8 cellular contexts compared by ENCODE assay signal in the genomic region with DNA sequence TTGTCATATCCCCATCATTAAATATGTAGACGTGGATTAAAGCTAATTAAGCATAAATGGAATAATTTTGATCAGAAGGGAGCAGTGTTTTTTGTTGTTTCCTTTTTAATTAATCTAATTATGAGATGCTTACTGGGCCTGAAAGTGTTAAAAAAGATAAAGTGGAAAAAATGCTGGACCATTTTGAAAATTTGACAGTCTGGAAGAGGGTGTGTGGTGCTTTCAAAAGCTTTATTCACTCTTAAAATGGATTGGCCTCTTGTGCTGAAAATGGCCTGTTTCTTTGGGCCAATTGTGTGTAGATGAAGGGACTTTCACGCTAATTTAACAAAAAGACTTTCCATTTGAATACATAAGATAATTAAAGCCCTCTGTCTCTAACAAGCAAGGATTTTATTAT. TPM values are rescaled to one million over a fixed set of nuclear protein-coding genes. Genes with fewer than 3 reads are reported as not detected.
A peak's percentile ranks its signal among the peaks of the same experiment; 100 is the strongest.
DNase-seq lines count a peak whose midpoint lies in the region; TF ChIP-seq lines count a peak whose summit lies in the region.

No MANE protein-coding gene starts in this region.

- POLR2A ChIA-PET in Caco-2 (lab: Charles Lee): no interaction called here

- no peaks in the 10 kb centered on the region for H3K27me3 ChIP-seq in Caco-2 (replicated peaks; ENCODE audit: control insufficient read depth, insufficient read depth, low read length)

- H3K4me3 Mint-ChIP-seq in Caco-2 (ENCODE audit: unreplicated experiment) (peak overlapping the region; percentile 94), osteocyte (ENCODE audit: unreplicated experiment) (peak overlapping the region; percentile 90)

- BruUV-seq in Caco-2 (replicated peaks; lab: Mats Ljungman, UMichigan): no TSS peak

- H3K27ac Mint-ChIP-seq in Caco-2 (ENCODE audit: unreplicated experiment): peak overlapping the region; percentile 94
- H3K27ac Mint-ChIP-seq in osteocyte (ENCODE audit: unreplicated experiment): peak overlapping the region; percentile 93

- no peak overlapping the region for H3K4me3 ChIP-seq in Caco-2 (ENCODE audit: low read depth, low read length)
- peak overlapping the region; percentile 84 for H3K4me3 ChIP-seq in epithelial cell of proximal tubule (ENCODE audit: low read depth, low read length)

- intact Hi-C loops in Caco-2 (cut with micrococcal nuclease; ENCODE audit: unreplicated experiment): no loop called here

- peaks cover 2% of the 10 kb centered on the region for H3K27me3 Mint-ChIP-seq in Caco-2 (ENCODE audit: insufficient read depth, unreplicated experiment)
- no peaks in the 10 kb centered on the region for H3K27me3 Mint-ChIP-seq in osteocyte (ENCODE audit: unreplicated experiment)

- DNase-seq in Caco-2: no peak
- DNase-seq in OCI-M1 (lab: John Stamatoyannopoulos, UW): peak; percentile 27
- no peak for DNase-seq in epithelial cell of proximal tubule (ENCODE audit: low read depth)
- DNase-seq in osteocyte (ENCODE audit: extremely low spot score, unreplicated experiment): no peak
- DNase-seq in NCI-H146 treated with DMSO at 0.1 percent for 48 hours (lab: John Stamatoyannopoulos, UW; ENCODE audit: unreplicated experiment): no peak
- DNase-seq in NCI-H2196 treated with DMSO at 0.1 percent for 48 hours (lab: John Stamatoyannopoulos, UW; ENCODE audit: unreplicated experiment): no peak
- no peak for DNase-seq in dermis blood vessel endothelial cell
- DNase-seq in mucosa of gallbladder (ENCODE audit: low spot score): no peak

- H3K9me3 Mint-ChIP-seq in Caco-2 (ENCODE audit: unreplicated experiment) (peaks cover 5% of the 10 kb centered on the region), osteocyte (ENCODE audit: unreplicated experiment) (no peaks in the 10 kb centered on the region)

- peaks cover 44% of the 10 kb centered on the region for H3K4me1 ChIP-seq in Caco-2

- no peak for TF ChIP-seq CTCF in Caco-2 (IDR thresholded peaks at IDR 0.05; ENCODE audit: insufficient read depth in 1 of 2, low read depth in 1 of 2, low read length in 1 of 2, severe bottlenecking in 1 of 2, unreplicated experiment in 1 of 2)
- TF ChIP-seq CTCF in epithelial cell of proximal tubule (conservative IDR thresholded peaks at IDR 0.05; ENCODE audit: low read depth, low read length): no peak
- no peak for TF ChIP-seq CTCF in osteocyte (IDR thresholded peaks at IDR 0.05)

- no peaks in the 10 kb centered on the region for H3K9me3 ChIP-seq in Caco-2

- H3K36me3 Mint-ChIP-seq in Caco-2 (ENCODE audit: insufficient read depth, unreplicated experiment) (peaks cover 9% of the 10 kb centered on the region), osteocyte (ENCODE audit: unreplicated experiment) (no peaks in the 10 kb centered on the region)

- H3K36me3 ChIP-seq in Caco-2 (ENCODE audit: control insufficient read depth, insufficient read depth, low read length): no peaks in the 10 kb centered on the region

- H3K4me1 Mint-ChIP-seq in Caco-2 (ENCODE audit: low read depth, unreplicated experiment): peaks cover 45% of the 10 kb centered on the region
- H3K4me1 Mint-ChIP-seq in osteocyte (ENCODE audit: unreplicated experiment): peaks cover 64% of the 10 kb centered on the region

- CTCF ChIA-PET in Caco-2 (lab: Charles Lee): no interaction called here

RNA-seq across cellular contexts. Expression of gene TNRC6B, which starts 1.8 kb away (rescaled TPM):
- total RNA-seq in Caco-2 (2022) (22.1 and 23.5 TPM in 2 replicates), epithelial cell of proximal tubule (9.4 and 9.5 TPM in 2 replicates), osteocyte (47.4 and 50.3 TPM in 2 replicates), dermis blood vessel endothelial cell (23.1 and 24.5 TPM in 2 replicates), mucosa of gallbladder (67.9 TPM)
